10 cellular contexts compared by ENCODE assay signal in genomic region chr1:231770776-231771175, GRCh38.
"Had no signal": no experiment of that assay in that cellular context is flagged by ENCODE, and none has a peak within 500 bp of the region (broad histone marks: within the 10 kb centered on the region; RNA-seq: fewer than 3 reads in every experiment).

No MANE protein-coding gene starts in this region.

- H3K4me2 ChIP-seq: GM23338 had no signal

- H3K4me3 Mint-ChIP-seq: GM23338, HFFc6 had no signal

- H3K27ac Mint-ChIP-seq: GM23338, HFFc6 had no signal

- H3K27ac ChIP-seq: HL-60 had no signal

- FAIRE-seq: H1, K562 had no signal

- DNase-seq: H7, HFFc6, IMR-90, KG1 had no signal

- H2AFZ ChIP-seq: GM23338 had no signal

- H3K9me3 Mint-ChIP-seq: GM23338, HFFc6 had no signal

- H3K9me3 ChIP-seq: HAP-1 had no signal

- ATAC-seq: HCT116, K562 had no signal

- H3K4me1 ChIP-seq: HAP-1 had no signal

- H3K36me3 ChIP-seq: HAP-1 had no signal

- H3K4me3 ChIP-seq: GM23338, HAP-1, K562 had no signal
